Comparison of ENCODE assay signal across 1 cellular context in genomic region chr17:8015236-8015956, GRCh38.
TF ChIP-seq lines count a peak whose summit lies in the region.

No MANE protein-coding gene starts in this region.

TF ChIP-seq in HCT116, 20 proteins besides CTCF, POLR2A, EP300 and RAD21 (continued from another document):
- TF ChIP-seq REST (IDR thresholded peaks at IDR 0.05; ENCODE audit: low read depth), result no peak
- TF ChIP-seq POLR2AphosphoS5 (IDR thresholded peaks at IDR 0.05; ENCODE audit: low read depth, low read length), result no peak
- no peak for TF ChIP-seq ZBTB33 (IDR thresholded peaks at IDR 0.05; ENCODE audit: extremely low read depth, insufficient replicate concordance, low read length)
- TF ChIP-seq ZFX (IDR thresholded peaks at IDR 0.05), result no peak
- TF ChIP-seq JUND (IDR thresholded peaks at IDR 0.05), result no peak
- TF ChIP-seq ZNF274 (IDR thresholded peaks at IDR 0.05; ENCODE audit: low read depth, low read length), result no peak
- no peak for TF ChIP-seq SIN3A (IDR thresholded peaks at IDR 0.05; ENCODE audit: low read depth)
- TF ChIP-seq EZH2 (IDR thresholded peaks at IDR 0.05), result no peak
- TF ChIP-seq TCF7L2 (IDR thresholded peaks at IDR 0.05; ENCODE audit: borderline replicate concordance, extremely low read depth, insufficient read depth, insufficient read length), result no peak
- no peak for TF ChIP-seq MAX (IDR thresholded peaks at IDR 0.05)
